1 cellular context compared by ENCODE assay signal in the genomic region with DNA sequence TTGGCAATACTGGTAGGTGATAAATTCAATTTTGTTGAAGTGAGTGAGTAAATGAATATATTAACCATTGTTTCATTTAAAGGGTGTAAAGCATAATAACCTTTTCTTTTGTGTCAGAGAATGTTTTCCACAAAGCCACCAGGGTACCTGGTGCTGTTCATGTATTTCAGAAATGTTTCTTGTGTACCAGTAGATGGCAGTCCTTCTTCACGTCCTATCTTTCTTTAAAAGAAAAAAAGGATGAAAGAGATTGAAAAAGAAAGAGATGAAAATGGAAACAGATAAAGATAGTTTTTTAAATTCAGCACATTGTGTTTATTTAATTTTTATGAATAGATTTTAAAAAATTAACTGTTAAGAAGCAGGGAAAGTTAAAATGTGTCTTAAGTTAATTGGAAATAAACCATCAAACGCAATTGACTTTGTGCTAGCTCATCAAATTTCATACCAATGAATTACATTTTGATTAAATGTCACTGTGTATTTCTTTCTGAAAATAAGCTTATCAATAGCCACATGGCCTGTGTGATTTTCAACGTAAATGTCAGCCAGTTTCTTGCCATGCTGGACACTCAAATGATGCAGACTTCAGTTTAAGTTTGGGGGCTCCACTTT.
TF ChIP-seq lines count a peak whose summit lies in the region.

No MANE protein-coding gene starts in this region.

TF ChIP-seq in Ishikawa, 13 proteins besides CTCF, POLR2A, EP300 and RAD21 (continued from another document):
- TF ChIP-seq CREB1 (IDR thresholded peaks at IDR 0.05; ENCODE audit: low read depth): no peak
